13 cellular contexts compared by ENCODE assay signal in the genomic region with DNA sequence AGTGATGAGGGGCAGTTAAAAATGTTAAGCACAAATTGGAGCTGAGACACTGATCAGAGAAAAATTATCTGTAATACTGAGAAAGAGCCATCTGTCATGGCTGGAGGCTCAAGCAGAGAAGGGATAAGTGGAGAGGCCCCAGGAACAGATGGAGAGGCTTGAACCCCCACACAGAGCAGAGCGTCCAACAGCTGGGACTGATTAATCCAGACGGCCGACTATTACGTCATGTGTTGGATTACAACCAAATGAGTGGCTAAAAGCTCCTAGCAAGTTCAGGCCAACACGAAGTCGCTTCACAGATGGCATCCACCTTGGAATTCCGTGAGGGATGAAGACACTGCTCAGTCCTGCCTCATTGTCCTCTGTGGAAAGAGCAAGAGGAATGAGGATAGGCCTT. TPM values are rescaled to one million over a fixed set of nuclear protein-coding genes. Genes with fewer than 3 reads are reported as not detected.
DNase-seq lines count a peak whose midpoint lies in the region; ATAC-seq and TF ChIP-seq lines count a peak whose summit lies in the region.
"Had no signal": no experiment of that assay in that cellular context is flagged by ENCODE, and none has a peak within 500 bp of the region (broad histone marks: within the 10 kb centered on the region; RNA-seq: fewer than 3 reads in every experiment).

No MANE protein-coding gene starts in this region.

- H3K4me1 ChIP-seq in BLaER1 = peaks cover 29% of the 10 kb centered on the region
- no peaks in the 10 kb centered on the region for H3K4me1 ChIP-seq in lower lobe of right lung
- no peaks in the 10 kb centered on the region for H3K4me1 ChIP-seq in naive thymus-derived CD4-positive, alpha-beta T cell (ENCODE audit: control insufficient read depth in 2 of 2, insufficient read depth in 2 of 2, low read length in 2 of 2)

- no peak for TF ChIP-seq CTCF in MCF 10A (IDR thresholded peaks at IDR 0.05; ENCODE audit: unreplicated experiment)
- no peak for TF ChIP-seq CTCF in lower lobe of right lung (IDR thresholded peaks at IDR 0.05)

- H3K36me3 ChIP-seq in BLaER1 = no peaks in the 10 kb centered on the region
- no peaks in the 10 kb centered on the region for H3K36me3 ChIP-seq in lower lobe of right lung
- H3K36me3 ChIP-seq in naive thymus-derived CD4-positive, alpha-beta T cell (ENCODE audit: control insufficient read depth in 2 of 3, insufficient read depth in 3 of 3, low read length in 3 of 3) = no peaks in the 10 kb centered on the region
- H3K36me3 ChIP-seq: tibial nerve had no signal

- no peak overlapping the region for H3K4me3 Mint-ChIP-seq in MCF 10A (ENCODE audit: unreplicated experiment)
- H3K4me3 Mint-ChIP-seq in naive thymus-derived CD4-positive, alpha-beta T cell = no peak overlapping the region

- H3K27ac ChIP-seq in BLaER1 = no peak overlapping the region
- H3K27ac ChIP-seq in lower lobe of right lung = peak overlapping the region; percentile 31
- H3K27ac ChIP-seq in naive thymus-derived CD4-positive, alpha-beta T cell (ENCODE audit: low read depth, low read length) = no peak overlapping the region

- H3K4me3 ChIP-seq in BLaER1 = no peak overlapping the region
- H3K4me3 ChIP-seq in lower lobe of right lung = no peak overlapping the region
- no peak overlapping the region for H3K4me3 ChIP-seq in naive thymus-derived CD4-positive, alpha-beta T cell (ENCODE audit: low read length)
- H3K4me3 ChIP-seq: lung, tibial nerve had no signal

- POLR2A ChIA-PET in MCF 10A (lab: Yijun Ruan, JAX) = interaction anchor here (0.7 to 1.3 kb wide), 2 partner anchors 11 to 12 kb away, joined by 3 to 4 read pairs; no protein-coding TSS in a partner anchor
- POLR2A ChIA-PET in naive thymus-derived CD4-positive, alpha-beta T cell (lab: Charles Lee) = no interaction called here

- peaks cover 41% of the 10 kb centered on the region for H3K27me3 ChIP-seq in BLaER1
- no peaks in the 10 kb centered on the region for H3K27me3 ChIP-seq in lower lobe of right lung (ENCODE audit: low read depth)
- no peaks in the 10 kb centered on the region for H3K27me3 ChIP-seq in naive thymus-derived CD4-positive, alpha-beta T cell (ENCODE audit: control insufficient read depth in 2 of 2, insufficient read depth in 2 of 2, low read length in 2 of 2)
- H3K27me3 ChIP-seq: tibial nerve had no signal

- peak overlapping the region; percentile 53 for H3K4me2 ChIP-seq in BLaER1

- H3K27me3 Mint-ChIP-seq in MCF 10A (ENCODE audit: insufficient read depth, unreplicated experiment) = no peaks in the 10 kb centered on the region
- H3K27me3 Mint-ChIP-seq in naive thymus-derived CD4-positive, alpha-beta T cell = no peaks in the 10 kb centered on the region

- H3K9me3 Mint-ChIP-seq in MCF 10A (ENCODE audit: unreplicated experiment) = no peaks in the 10 kb centered on the region
- H3K9me3 Mint-ChIP-seq in naive thymus-derived CD4-positive, alpha-beta T cell = no peaks in the 10 kb centered on the region

- CTCF ChIA-PET in MCF 10A (lab: Yijun Ruan, JAX) = interaction anchor here (1.0 kb wide), 1 partner anchor 563 kb away, joined by 3 read pairs; no protein-coding TSS in a partner anchor
- CTCF ChIA-PET in naive thymus-derived CD4-positive, alpha-beta T cell (lab: Charles Lee) = no interaction called here

- ATAC-seq in lower lobe of right lung (peak in 1 of 2 donors; percentile 32), HG03342 (IDR thresholded peaks at IDR 0.05; ENCODE audit: unreplicated experiment) (no peak)
- no peak for ATAC-seq in naive thymus-derived CD4-positive, alpha-beta T cell

- H3K36me3 Mint-ChIP-seq in MCF 10A (ENCODE audit: insufficient read depth, unreplicated experiment) = peaks cover 7% of the 10 kb centered on the region
- no peaks in the 10 kb centered on the region for H3K36me3 Mint-ChIP-seq in naive thymus-derived CD4-positive, alpha-beta T cell

- H4K20me1 ChIP-seq in BLaER1 = no peaks in the 10 kb centered on the region

- intact Hi-C loops in MCF 10A (cut with micrococcal nuclease) = loop anchor here (5.0 kb wide), 1 partner anchor 110 kb away; no protein-coding TSS in a partner anchor
- intact Hi-C loops in lower lobe of right lung (cut with DNase I) = no loop called here
- intact Hi-C loops in naive thymus-derived CD4-positive, alpha-beta T cell (cut with micrococcal nuclease) = no loop called here

- DNase-seq in NCI-H1092 treated with DMSO at 0.1 percent for 48 hours (lab: John Stamatoyannopoulos, UW) = peak; percentile 83
- peak; percentile 61 for DNase-seq in MCF 10A (ENCODE audit: unreplicated experiment)
- no peak for DNase-seq in lower lobe of right lung
- DNase-seq in stimulated activated CD4-positive, alpha-beta T cell treated with anti-CD3 and anti-CD28 coated beads, Interleukin-15, amount 100 ng/mL, for 24 hours = no peak
- no peak for DNase-seq in SKM-1 treated with dmso at 0.1 percent for 144 hours (lab: John Stamatoyannopoulos, UW; ENCODE audit: unreplicated experiment)
- no peak for DNase-seq in naive thymus-derived CD4-positive, alpha-beta T cell
- DNase-seq: activated T-cell treated with anti-CD3 and anti-CD28 coated beads for 4 hours, GF-D8, SW 1271 had no signal

- peaks cover 15% of the 10 kb centered on the region for H3K4me1 Mint-ChIP-seq in MCF 10A (ENCODE audit: insufficient read depth, unreplicated experiment)
- peaks cover 0 to 30% (median 0%) of the 10 kb centered on the region in 7 donors for H3K4me1 Mint-ChIP-seq in naive thymus-derived CD4-positive, alpha-beta T cell

- no TSS peak for BruUV-seq in MCF 10A (replicated peaks; lab: Mats Ljungman, UMichigan)

- no peak overlapping the region for H3K9ac ChIP-seq in BLaER1

- peak overlapping the region; percentile 76 for H3K27ac Mint-ChIP-seq in MCF 10A (ENCODE audit: low read depth, unreplicated experiment)
- H3K27ac Mint-ChIP-seq in naive thymus-derived CD4-positive, alpha-beta T cell = no peak overlapping the region

- H3K9me3 ChIP-seq in BLaER1 (peaks cover 6% of the 10 kb centered on the region; the same call in 1 of the 2 replicates), lower lobe of right lung (no peaks in the 10 kb centered on the region)
- H3K9me3 ChIP-seq in naive thymus-derived CD4-positive, alpha-beta T cell (ENCODE audit: control insufficient read depth in 2 of 3, low read length in 3 of 3) = no peaks in the 10 kb centered on the region
- H3K9me3 ChIP-seq: tibial nerve had no signal

RNA-seq across cellular contexts. Expression of a gene that starts 57.7 kb away (rescaled TPM):
- not detected in 2 replicates for total RNA-seq in MCF 10A (2022)
- not detected for total RNA-seq in lower lobe of right lung
- not detected for total RNA-seq in naive thymus-derived CD4-positive, alpha-beta T cell
- not detected for polyA plus RNA-seq in naive thymus-derived CD4-positive, alpha-beta T cell
- total RNA-seq: lung, tibial nerve had no signal
- polyA plus RNA-seq: lung had no signal

Comparison
In these comparisons a context has a peak if more than half of its experiments do, and no peak if none do; other contexts are left out.
1. DNase-seq: peak in NCI-H1092 treated with DMSO at 0.1 percent for 48 hours (single experiment) and MCF 10A (single experiment); none in lower lobe of right lung (single experiment), stimulated activated CD4-positive, alpha-beta T cell treated with anti-CD3 and anti-CD28 coated beads, Interleukin-15, amount 100 ng/mL, for 24 hours (single experiment), SKM-1 treated with dmso at 0.1 percent for 144 hours (single experiment) and naive thymus-derived CD4-positive, alpha-beta T cell (0 of 9).